ENCODE assay signal across 2 cellular contexts in genomic region chr7:43536773-43537172, GRCh38.
TF ChIP-seq lines count a peak whose summit lies in the region.

No MANE protein-coding gene starts in this region.

TF ChIP-seq in SK-N-SH, 30 proteins besides CTCF, POLR2A, EP300 and RAD21 (continued from another document):
- TF ChIP-seq USF1 (IDR thresholded peaks at IDR 0.05; ENCODE audit: borderline replicate concordance, low read depth) = no peak
- TF ChIP-seq CHD2 (IDR thresholded peaks at IDR 0.05; ENCODE audit: low read length, partially characterized antibody) = no peak
- TF ChIP-seq REST (IDR thresholded peaks at IDR 0.05; ENCODE audit: low read depth, low read length) = no peak
- TF ChIP-seq EZH2phosphoT487 (IDR thresholded peaks at IDR 0.05; ENCODE audit: borderline replicate concordance, low read depth) = no peak
- TF ChIP-seq PBX3 (IDR thresholded peaks at IDR 0.05) = no peak
- TF ChIP-seq SMC3 (IDR thresholded peaks at IDR 0.05; ENCODE audit: low read depth, low read length) = no peak
- no peak for TF ChIP-seq YY1 (IDR thresholded peaks at IDR 0.05; ENCODE audit: low read depth)
- TF ChIP-seq ELF1 (IDR thresholded peaks at IDR 0.05) = no peak
- TF ChIP-seq GATA2 (CRISPR knock-in tag; IDR thresholded peaks at IDR 0.05) = no peak
- no peak for TF ChIP-seq NFIC (IDR thresholded peaks at IDR 0.05; ENCODE audit: borderline replicate concordance)
- no peak for TF ChIP-seq MEF2A (IDR thresholded peaks at IDR 0.05; ENCODE audit: borderline replicate concordance, low read depth)
- TF ChIP-seq FOSL2 (IDR thresholded peaks at IDR 0.05; ENCODE audit: borderline replicate concordance, low read depth) = no peak
- no peak for TF ChIP-seq TAF1 (IDR thresholded peaks at IDR 0.05; ENCODE audit: borderline replicate concordance, low read depth, low read length)
- no peak for TF ChIP-seq FOXJ3 (CRISPR knock-in tag; IDR thresholded peaks at IDR 0.05)
- TF ChIP-seq FOXM1 (IDR thresholded peaks at IDR 0.05; ENCODE audit: low read depth) = no peak

TF ChIP-seq in SK-N-SH treated with all-trans-retinoic acid at 6 μM for 48 hours, 23 proteins besides CTCF, POLR2A, EP300 and RAD21 (continued from another document):
- TF ChIP-seq POU6F1 (CRISPR knock-in tag; IDR thresholded peaks at IDR 0.05; ENCODE audit: borderline replicate concordance, low read depth) = no peak
- TF ChIP-seq ZNF565 (CRISPR knock-in tag; conservative IDR thresholded peaks at IDR 0.05; ENCODE audit: low read depth) = no peak
- no peak for TF ChIP-seq PPARA (CRISPR knock-in tag; IDR thresholded peaks at IDR 0.05; ENCODE audit: borderline replicate concordance)
- no peak for TF ChIP-seq TCF4 (CRISPR knock-in tag; IDR thresholded peaks at IDR 0.05; ENCODE audit: borderline replicate concordance)
- no peak for TF ChIP-seq ZNF70 (CRISPR knock-in tag; IDR thresholded peaks at IDR 0.05)
- TF ChIP-seq SNAI2 (CRISPR knock-in tag; IDR thresholded peaks at IDR 0.05) = no peak
- no peak for TF ChIP-seq ZFP3 (CRISPR knock-in tag; IDR thresholded peaks at IDR 0.05)
- TF ChIP-seq TSHZ2 (CRISPR knock-in tag; IDR thresholded peaks at IDR 0.05) = no peak
- TF ChIP-seq ZC3H10 (CRISPR knock-in tag; IDR thresholded peaks at IDR 0.05) = no peak
- TF ChIP-seq CREB5 (CRISPR knock-in tag; IDR thresholded peaks at IDR 0.05; ENCODE audit: low read depth) = no peak
- no peak for TF ChIP-seq OSR1 (CRISPR knock-in tag; IDR thresholded peaks at IDR 0.05)
- TF ChIP-seq CSRNP3 (CRISPR knock-in tag; IDR thresholded peaks at IDR 0.05) = no peak
- no peak for TF ChIP-seq BACH2 (CRISPR knock-in tag; IDR thresholded peaks at IDR 0.05; ENCODE audit: borderline replicate concordance)
- no peak for TF ChIP-seq ZNF8 (CRISPR knock-in tag; IDR thresholded peaks at IDR 0.05)
- TF ChIP-seq ARNTL (CRISPR knock-in tag; IDR thresholded peaks at IDR 0.05; ENCODE audit: borderline replicate concordance, low read depth) = no peak
